8 cellular contexts compared by ENCODE assay signal in the genomic region with DNA sequence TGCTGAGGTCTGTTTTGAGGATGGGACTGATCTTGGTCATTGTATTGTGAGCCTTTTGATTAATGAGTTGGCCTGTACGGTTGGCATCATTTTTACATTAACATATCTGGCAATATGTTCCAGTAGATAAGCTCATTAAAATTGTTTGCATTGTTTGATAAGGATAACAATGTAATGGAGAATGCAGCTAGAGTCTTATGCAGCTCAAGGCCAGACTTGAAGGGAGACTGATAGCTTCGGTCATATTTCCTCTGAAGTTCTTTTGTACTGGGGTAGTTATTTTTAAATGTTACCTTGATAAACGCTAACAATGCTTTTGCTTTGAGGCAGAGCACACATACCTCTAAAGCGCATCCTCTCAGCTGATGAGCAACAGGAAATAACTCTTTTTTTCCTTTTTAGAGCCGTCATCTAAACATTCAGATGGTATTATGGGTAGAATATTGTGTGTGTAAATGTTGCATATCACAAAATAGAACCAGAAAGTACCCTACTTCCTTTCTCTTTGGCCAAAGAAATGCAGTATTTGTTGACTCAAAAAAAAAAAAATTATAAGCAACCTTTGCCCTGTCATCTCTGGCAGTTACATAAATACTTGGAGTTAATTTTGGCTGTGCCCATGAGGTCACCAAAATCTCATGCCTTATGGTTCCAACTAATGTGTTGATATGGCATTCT. TPM values are rescaled to one million over a fixed set of nuclear protein-coding genes. Genes with fewer than 3 reads are reported as not detected.
DNase-seq lines count a peak whose midpoint lies in the region; ATAC-seq and TF ChIP-seq lines count a peak whose summit lies in the region.

No MANE protein-coding gene starts in this region.

- ATAC-seq in SK-N-SH treated with all-trans-retinoic acid at 6 μM for 48 hours (no peak; the same call in 2 of the 3 replicates), GM21717 (IDR thresholded peaks at IDR 0.05; ENCODE audit: unreplicated experiment) (no peak), GM18858 (IDR thresholded peaks at IDR 0.05; ENCODE audit: unreplicated experiment) (no peak)

- no peaks in the 10 kb centered on the region for H3K27me3 Mint-ChIP-seq in activated CD4-positive, alpha-beta T cell treated with anti-CD3 and anti-CD28 coated beads, Interleukin-2, amount 10 ng/mL, durations not matched to agents 24 days and 14 days
- no peaks in the 10 kb centered on the region for H3K27me3 Mint-ChIP-seq in progenitor cell of endocrine pancreas

- WGBS in esophagus muscularis mucosa = 43% methylated on average over 5 of the region's 5 CpGs

- no peaks in the 10 kb centered on the region for H3K36me3 ChIP-seq in esophagus muscularis mucosa

- H3K4me1 Mint-ChIP-seq in activated CD4-positive, alpha-beta T cell treated with anti-CD3 and anti-CD28 coated beads, Interleukin-2, amount 10 ng/mL, durations not matched to agents 24 days and 14 days = peaks cover 66% of the 10 kb centered on the region
- peaks cover 38% of the 10 kb centered on the region for H3K4me1 Mint-ChIP-seq in progenitor cell of endocrine pancreas (ENCODE audit: low read depth)

- H3K27ac Mint-ChIP-seq in activated CD4-positive, alpha-beta T cell treated with anti-CD3 and anti-CD28 coated beads, Interleukin-2, amount 10 ng/mL, durations not matched to agents 24 days and 14 days = peak overlapping the region; percentile 98
- peak overlapping the region; percentile 53 for H3K27ac Mint-ChIP-seq in progenitor cell of endocrine pancreas

- intact Hi-C loops in activated CD4-positive, alpha-beta T cell treated with anti-CD3 and anti-CD28 coated beads, Interleukin-2, amount 10 ng/mL, durations not matched to agents 24 days and 14 days (cut with micrococcal nuclease) = loop anchor here (1.0 to 10.0 kb wide), 9 partner anchors 8 to 930 kb away; a partner anchor contains a TSS
- intact Hi-C loops in esophagus muscularis mucosa (cut with DNase I) = loop anchor here (5.0 kb wide), 1 partner anchor 75 kb away; no protein-coding TSS in a partner anchor

- H3K27ac ChIP-seq in esophagus muscularis mucosa (replicated peaks in 1 of 4) = peak overlapping the region; percentile 86 to 89 (median 88)

- H3K27me3 ChIP-seq in esophagus muscularis mucosa = no peaks in the 10 kb centered on the region

- H3K4me3 Mint-ChIP-seq in activated CD4-positive, alpha-beta T cell treated with anti-CD3 and anti-CD28 coated beads, Interleukin-2, amount 10 ng/mL, durations not matched to agents 24 days and 14 days = peak overlapping the region; percentile 98
- peak overlapping the region; percentile 97 for H3K4me3 Mint-ChIP-seq in progenitor cell of endocrine pancreas (ENCODE audit: low read depth)

- TF ChIP-seq EP300 in esophagus muscularis mucosa (IDR thresholded peaks at IDR 0.05) = no peak

- H3K4me3 ChIP-seq in esophagus muscularis mucosa = peak overlapping the region; percentile 68 to 91 (median 84)

- peak; percentile 76 for DNase-seq in activated CD4-positive, alpha-beta T cell treated with anti-CD3 and anti-CD28 coated beads, Interleukin-2, amount 10 ng/mL, durations not matched to agents 24 days and 14 days
- no peak for DNase-seq in activated CD4-positive, alpha-beta T cell treated with anti-CD3 and anti-CD28 coated beads, Interleukin-2, amount 50 U/mL, for 4 hours
- no peak for DNase-seq in esophagus muscularis mucosa (ENCODE audit: extremely low spot score)
- DNase-seq in progenitor cell of endocrine pancreas (ENCODE audit: low spot score, unreplicated experiment) = no peak
- no peak for DNase-seq in SKM-1 (lab: John Stamatoyannopoulos, UW; ENCODE audit: unreplicated experiment)

- peaks cover 8% of the 10 kb centered on the region for H3K36me3 Mint-ChIP-seq in activated CD4-positive, alpha-beta T cell treated with anti-CD3 and anti-CD28 coated beads, Interleukin-2, amount 10 ng/mL, durations not matched to agents 24 days and 14 days (ENCODE audit: low read depth)
- no peaks in the 10 kb centered on the region for H3K36me3 Mint-ChIP-seq in progenitor cell of endocrine pancreas (ENCODE audit: insufficient read depth)

- no peaks in the 10 kb centered on the region for H3K9me3 Mint-ChIP-seq in activated CD4-positive, alpha-beta T cell treated with anti-CD3 and anti-CD28 coated beads, Interleukin-2, amount 10 ng/mL, durations not matched to agents 24 days and 14 days
- H3K9me3 Mint-ChIP-seq in progenitor cell of endocrine pancreas (ENCODE audit: low read depth) = no peaks in the 10 kb centered on the region

- H3K9me3 ChIP-seq in esophagus muscularis mucosa = no peaks in the 10 kb centered on the region

- no peak for TF ChIP-seq POLR2A in esophagus muscularis mucosa (IDR thresholded peaks at IDR 0.05; ENCODE audit: low read depth)

- no peak for TF ChIP-seq CTCF in esophagus muscularis mucosa (IDR thresholded peaks at IDR 0.05)
- TF ChIP-seq CTCF in progenitor cell of endocrine pancreas (IDR thresholded peaks at IDR 0.05; ENCODE audit: unreplicated experiment) = no peak

- H3K4me1 ChIP-seq in esophagus muscularis mucosa = peaks cover 43 to 60% (median 56%) of the 10 kb centered on the region in 4 donors

TF ChIP-seq in SK-N-SH treated with all-trans-retinoic acid at 6 μM for 48 hours, 23 proteins besides CTCF, POLR2A, EP300 and RAD21:
- TF ChIP-seq, protein P1, sequence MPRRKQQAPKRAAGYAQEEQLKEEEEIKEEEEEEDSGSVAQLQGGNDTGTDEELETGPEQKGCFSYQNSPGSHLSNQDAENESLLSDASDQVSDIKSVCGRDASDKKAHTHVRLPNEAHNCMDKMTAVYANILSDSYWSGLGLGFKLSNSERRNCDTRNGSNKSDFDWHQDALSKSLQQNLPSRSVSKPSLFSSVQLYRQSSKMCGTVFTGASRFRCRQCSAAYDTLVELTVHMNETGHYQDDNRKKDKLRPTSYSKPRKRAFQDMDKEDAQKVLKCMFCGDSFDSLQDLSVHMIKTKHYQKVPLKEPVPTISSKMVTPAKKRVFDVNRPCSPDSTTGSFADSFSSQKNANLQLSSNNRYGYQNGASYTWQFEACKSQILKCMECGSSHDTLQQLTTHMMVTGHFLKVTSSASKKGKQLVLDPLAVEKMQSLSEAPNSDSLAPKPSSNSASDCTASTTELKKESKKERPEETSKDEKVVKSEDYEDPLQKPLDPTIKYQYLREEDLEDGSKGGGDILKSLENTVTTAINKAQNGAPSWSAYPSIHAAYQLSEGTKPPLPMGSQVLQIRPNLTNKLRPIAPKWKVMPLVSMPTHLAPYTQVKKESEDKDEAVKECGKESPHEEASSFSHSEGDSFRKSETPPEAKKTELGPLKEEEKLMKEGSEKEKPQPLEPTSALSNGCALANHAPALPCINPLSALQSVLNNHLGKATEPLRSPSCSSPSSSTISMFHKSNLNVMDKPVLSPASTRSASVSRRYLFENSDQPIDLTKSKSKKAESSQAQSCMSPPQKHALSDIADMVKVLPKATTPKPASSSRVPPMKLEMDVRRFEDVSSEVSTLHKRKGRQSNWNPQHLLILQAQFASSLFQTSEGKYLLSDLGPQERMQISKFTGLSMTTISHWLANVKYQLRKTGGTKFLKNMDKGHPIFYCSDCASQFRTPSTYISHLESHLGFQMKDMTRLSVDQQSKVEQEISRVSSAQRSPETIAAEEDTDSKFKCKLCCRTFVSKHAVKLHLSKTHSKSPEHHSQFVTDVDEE (CRISPR knock-in tag; IDR thresholded peaks at IDR 0.05) = 0 out of 2 replicates have a peak, but pooled peaks have one; percentile 61
- TF ChIP-seq PPARA (CRISPR knock-in tag; IDR thresholded peaks at IDR 0.05; ENCODE audit: borderline replicate concordance) (no peak), ISL1 (CRISPR knock-in tag; IDR thresholded peaks at IDR 0.05) (peak; percentile 84), ZNF565 (CRISPR knock-in tag; conservative IDR thresholded peaks at IDR 0.05; ENCODE audit: low read depth) (no peak), TCF4 (CRISPR knock-in tag; IDR thresholded peaks at IDR 0.05; ENCODE audit: borderline replicate concordance) (0 out of 2 replicates have a peak, but pooled peaks have one; percentile 29)
- TF ChIP-seq, protein P2, sequence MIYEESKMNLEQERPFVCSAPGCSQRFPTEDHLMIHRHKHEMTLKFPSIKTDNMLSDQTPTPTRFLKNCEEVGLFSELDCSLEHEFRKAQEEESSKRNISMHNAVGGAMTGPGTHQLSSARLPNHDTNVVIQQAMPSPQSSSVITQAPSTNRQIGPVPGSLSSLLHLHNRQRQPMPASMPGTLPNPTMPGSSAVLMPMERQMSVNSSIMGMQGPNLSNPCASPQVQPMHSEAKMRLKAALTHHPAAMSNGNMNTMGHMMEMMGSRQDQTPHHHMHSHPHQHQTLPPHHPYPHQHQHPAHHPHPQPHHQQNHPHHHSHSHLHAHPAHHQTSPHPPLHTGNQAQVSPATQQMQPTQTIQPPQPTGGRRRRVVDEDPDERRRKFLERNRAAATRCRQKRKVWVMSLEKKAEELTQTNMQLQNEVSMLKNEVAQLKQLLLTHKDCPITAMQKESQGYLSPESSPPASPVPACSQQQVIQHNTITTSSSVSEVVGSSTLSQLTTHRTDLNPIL (CRISPR knock-in tag; IDR thresholded peaks at IDR 0.05; ENCODE audit: low read depth) = 0 out of 2 replicates have a peak, but pooled peaks have one; percentile 28
TF ChIP-seq in SK-N-SH treated with all-trans-retinoic acid at 6 μM for 48 hours: peak in this region for 4.

RNA-seq across cellular contexts. Expression of a gene that starts 1.3 kb away (rescaled TPM):
- 46.8 and 52.5 TPM in 2 replicates for total RNA-seq in activated CD4-positive, alpha-beta T cell treated with anti-CD3 and anti-CD28 coated beads, Interleukin-2, amount 10 ng/mL, durations not matched to agents 24 days and 14 days
- total RNA-seq in esophagus muscularis mucosa = 10 to 100 TPM; 22.2 to 32.2 (median 24.5) TPM
- total RNA-seq in progenitor cell of endocrine pancreas = 47.9 and 51.8 TPM in 2 replicates
